Comparison of ENCODE assay signal across 18 cellular contexts in the genomic region with DNA sequence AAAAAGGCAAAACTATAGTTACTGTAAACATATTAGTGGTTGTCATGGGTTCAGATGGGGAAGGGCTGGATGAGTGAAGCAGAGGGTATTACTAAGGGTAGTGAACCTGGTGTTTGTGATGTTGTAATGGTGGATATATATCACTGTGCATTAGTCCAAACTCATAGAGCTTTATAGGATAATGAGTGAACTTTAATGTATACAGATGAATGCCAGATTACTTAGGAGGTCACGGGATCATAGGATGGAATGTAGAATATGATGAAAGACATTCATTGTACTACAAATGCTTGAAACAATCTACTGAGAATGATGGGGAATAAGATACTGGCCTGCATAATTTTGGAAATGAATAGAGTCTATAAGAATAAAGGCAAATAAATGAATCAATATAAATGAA.
DNase-seq lines count a peak whose midpoint lies in the region; ATAC-seq and TF ChIP-seq lines count a peak whose summit lies in the region.
"Had no signal": no experiment of that assay in that cellular context is flagged by ENCODE, and none has a peak within 500 bp of the region (broad histone marks: within the 10 kb centered on the region; RNA-seq: fewer than 3 reads in every experiment).

No MANE protein-coding gene starts in this region.

- peaks cover 2% of the 10 kb centered on the region for H3K9me3 Mint-ChIP-seq in memory B cell

- H4K20me1 ChIP-seq in SU-DHL-6 (ENCODE audit: low read depth, low read length) = no peaks in the 10 kb centered on the region

- H3K4me2 ChIP-seq in SU-DHL-6 (ENCODE audit: low read depth, low read length, poor library complexity, severe bottlenecking) = peak overlapping the region; percentile 18

- H3K27ac Mint-ChIP-seq in memory B cell = peak overlapping the region; percentile 4
- H3K27ac Mint-ChIP-seq: CD4-positive, CD25-positive, alpha-beta regulatory T cell had no signal

- peak overlapping the region; percentile 38 for H2AFZ ChIP-seq in SU-DHL-6 (ENCODE audit: low read depth, low read length, severe bottlenecking)

- H3K9ac ChIP-seq in SU-DHL-6 (ENCODE audit: low read length) = no peak overlapping the region

- H3K4me1 Mint-ChIP-seq in memory B cell = peaks cover 11% of the 10 kb centered on the region
- H3K4me1 Mint-ChIP-seq: CD4-positive, CD25-positive, alpha-beta regulatory T cell had no signal

- peak overlapping the region; percentile 82 for H3K27ac ChIP-seq in SU-DHL-6 (ENCODE audit: low read depth, low read length)

- peaks cover 2% of the 10 kb centered on the region; the same call in 1 of the 2 replicates for H3K36me3 ChIP-seq in SU-DHL-6 (ENCODE audit: low read length)

- H3K9me2 ChIP-seq in SU-DHL-6 (replicated peaks; ENCODE audit: insufficient read depth, low read length) = no peaks in the 10 kb centered on the region

- H3K9me3 ChIP-seq in SU-DHL-6 (ENCODE audit: insufficient read depth, low read length) = peaks cover 6% of the 10 kb centered on the region; the same call in 1 of the 2 replicates
- H3K9me3 ChIP-seq: Caco-2 had no signal

- no peak overlapping the region for H3K4me3 ChIP-seq in SU-DHL-6 (ENCODE audit: insufficient read depth, low read length, poor library complexity, severe bottlenecking)

- no peaks in the 10 kb centered on the region for H3K36me3 Mint-ChIP-seq in memory B cell
- H3K36me3 Mint-ChIP-seq: CD4-positive, CD25-positive, alpha-beta regulatory T cell had no signal

- no peak for TF ChIP-seq CTCF in SU-DHL-6 (IDR thresholded peaks at IDR 0.05; ENCODE audit: insufficient read depth, low read length, poor library complexity, severe bottlenecking)

- no peak for DNase-seq in memory B cell (ENCODE audit: low spot score in 2 of 2)
- no peak for DNase-seq in LoVo (ENCODE audit: low spot score)
- no peak for DNase-seq in superior temporal gyrus (ENCODE audit: extremely low spot score)
- DNase-seq: Caco-2; CD4-positive, CD25-positive, alpha-beta regulatory T cell; GF-D8; GOT3; KBM-7; NCI-H1105 treated with DMSO at 0.1 percent for 48 hours; NCI-H1694; NCI-H748 treated with DMSO at 0.1 percent for 48 hours; PC-3; RPMI8226; SHP77 treated with DMSO at 0.1 percent for 48 hours had no signal

- H3K4me3 Mint-ChIP-seq in memory B cell = no peak overlapping the region
- H3K4me3 Mint-ChIP-seq: CD4-positive, CD25-positive, alpha-beta regulatory T cell had no signal

- H3K79me2 ChIP-seq in SU-DHL-6 (ENCODE audit: insufficient read depth, low read length) = no peaks in the 10 kb centered on the region

- ATAC-seq in HG03159 (IDR thresholded peaks at IDR 0.05; ENCODE audit: unreplicated experiment) (peak; percentile 14), memory B cell (ENCODE audit: low read depth) (no peak), GM19467 (IDR thresholded peaks at IDR 0.05; ENCODE audit: unreplicated experiment) (no peak), GM21786 (IDR thresholded peaks at IDR 0.05; ENCODE audit: unreplicated experiment) (no peak)
- ATAC-seq: PC-3 had no signal

- H3K27me3 ChIP-seq in SU-DHL-6 (ENCODE audit: low read length) = no peaks in the 10 kb centered on the region

- no peaks in the 10 kb centered on the region for H3K27me3 Mint-ChIP-seq in memory B cell
- H3K27me3 Mint-ChIP-seq: CD4-positive, CD25-positive, alpha-beta regulatory T cell had no signal

- H3F3A ChIP-seq in SU-DHL-6 (ENCODE audit: insufficient read depth) = peaks cover 10% of the 10 kb centered on the region
